Comparison of ENCODE assay signal across 15 cellular contexts in the genomic region with DNA sequence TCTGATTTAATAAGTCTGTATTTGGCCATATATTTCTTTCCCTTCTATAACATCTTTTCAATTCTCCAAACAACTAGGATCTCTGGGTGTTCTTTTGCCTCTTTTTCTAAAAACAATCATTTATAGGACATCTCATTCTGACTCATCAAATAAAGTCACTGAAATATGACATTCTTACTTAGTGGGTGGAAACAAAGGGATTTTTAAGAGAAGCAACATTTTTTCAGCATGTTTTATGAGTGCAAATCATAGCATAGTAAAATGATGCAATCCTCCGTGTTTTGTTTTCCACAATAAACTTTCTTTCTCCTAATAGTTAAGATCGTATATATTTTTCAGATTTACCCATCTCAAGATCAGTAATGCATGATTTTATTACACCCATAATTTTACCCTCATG.
DNase-seq lines count a peak whose midpoint lies in the region; ATAC-seq, FAIRE-seq and TF ChIP-seq lines count a peak whose summit lies in the region.
"Had no signal": no experiment of that assay in that cellular context is flagged by ENCODE, and none has a peak within 500 bp of the region (broad histone marks: within the 10 kb centered on the region; RNA-seq: fewer than 3 reads in every experiment).

No MANE protein-coding gene starts in this region.

- H3K9me2 ChIP-seq in OCI-LY7 (ENCODE audit: insufficient read depth, low read length) = no peaks in the 10 kb centered on the region

- H3K9me3 ChIP-seq in SK-N-MC (ENCODE audit: low read depth, low read length) (no peaks in the 10 kb centered on the region), OCI-LY7 (ENCODE audit: low read length) (no peaks in the 10 kb centered on the region)

- DNase-seq in HCEC 1CT (peak; percentile 80), SK-N-MC (ENCODE audit: low read depth, low spot score) (no peak), fibroblast of pulmonary artery (ENCODE audit: low read depth) (peak; percentile 65), urothelium cell line (ENCODE audit: low spot score) (peak; percentile 12), OCI-LY7 (ENCODE audit: low spot score) (no peak), cortex of kidney (lab: John Stamatoyannopoulos, UW) (no peak)
- DNase-seq: activated CD4-positive, alpha-beta T cell treated with anti-CD3 and anti-CD28 coated beads for 36 hours; activated T-cell treated with anti-CD3 and anti-CD28 coated beads, Interleukin-2, amount 50 U/mL, for 4 hours; anterior cingulate cortex; T-helper 2 cell had no signal

- no peak overlapping the region for H2AFZ ChIP-seq in OCI-LY7 (ENCODE audit: low read length)
- H2AFZ ChIP-seq: neural progenitor cell had no signal

- H3K4me3 ChIP-seq in SK-N-MC (peak overlapping the region; percentile 32), fibroblast of pulmonary artery (replicated peaks; ENCODE audit: low read depth, low read length) (no peak overlapping the region), OCI-LY7 (ENCODE audit: low read depth, low read length, poor library complexity, severe bottlenecking) (no peak overlapping the region)
- H3K4me3 ChIP-seq: neural progenitor cell, skin epidermis had no signal

- no peaks in the 10 kb centered on the region for H4K20me1 ChIP-seq in OCI-LY7 (ENCODE audit: insufficient read depth, low read length)

- intact Hi-C loops in OCI-LY7 (cut with micrococcal nuclease; ENCODE audit: unreplicated experiment) = no loop called here

- H3K79me2 ChIP-seq in OCI-LY7 (ENCODE audit: insufficient read depth, low read depth, low read length) = no peaks in the 10 kb centered on the region

- no peaks in the 10 kb centered on the region for H3K4me1 ChIP-seq in OCI-LY7 (ENCODE audit: insufficient read depth, low read length, poor library complexity, severe bottlenecking)
- H3K4me1 ChIP-seq: neural progenitor cell had no signal

- no TSS peak for BruUV-seq in OCI-LY7 (replicated peaks; lab: Mats Ljungman, UMichigan)

- TF ChIP-seq CTCF in fibroblast of pulmonary artery (IDR thresholded peaks at IDR 0.05; ENCODE audit: low read length, missing control alignments) = no peak
- no peak for TF ChIP-seq CTCF in OCI-LY7 (conservative IDR thresholded peaks at IDR 0.05; ENCODE audit: low read length)

- no peak for ATAC-seq in HG02884 (IDR thresholded peaks at IDR 0.05; ENCODE audit: unreplicated experiment)
- ATAC-seq: activated CD4-positive, alpha-beta T cell treated with anti-CD3 and anti-CD28 coated beads for 36 hours; activated T-cell treated with anti-CD3 and anti-CD28 coated beads, Interleukin-2, amount 50 U/mL, for 4 hours; Panc1 had no signal

- no peak for FAIRE-seq in urothelium cell line (lab: Jason Lieb, UNC)
- FAIRE-seq: D721Med had no signal

- peak overlapping the region; percentile 59 for H3K27ac ChIP-seq in SK-N-MC
- H3K27ac ChIP-seq in OCI-LY7 (ENCODE audit: low read depth, low read length, poor library complexity, severe bottlenecking) = no peak overlapping the region
- H3K27ac ChIP-seq: neural progenitor cell, skin epidermis had no signal

- peak overlapping the region; percentile 8 for H3K9ac ChIP-seq in SK-N-MC (ENCODE audit: insufficient read length)
- H3K9ac ChIP-seq: neural progenitor cell had no signal

- CTCF ChIA-PET in OCI-LY7 (lab: Charles Lee; ENCODE audit: unreplicated experiment) = no interaction called here

- POLR2A ChIA-PET in OCI-LY7 (lab: Charles Lee) = no interaction called here

- no peak overlapping the region for H3K4me2 ChIP-seq in OCI-LY7 (ENCODE audit: low read length)
- H3K4me2 ChIP-seq: neural progenitor cell had no signal

- H3K36me3 ChIP-seq in SK-N-MC (ENCODE audit: insufficient read depth, low read length) = no peaks in the 10 kb centered on the region
- no peaks in the 10 kb centered on the region for H3K36me3 ChIP-seq in OCI-LY7 (ENCODE audit: insufficient read depth, low read length)
- H3K36me3 ChIP-seq: neural progenitor cell had no signal

Comparison
In these comparisons a context has a peak if more than half of its experiments do, and no peak if none do; other contexts are left out.
1. DNase-seq: peak in HCEC 1CT (single experiment), fibroblast of pulmonary artery (single experiment) and urothelium cell line (single experiment); none in SK-N-MC (single experiment), OCI-LY7 (single experiment) and cortex of kidney (single experiment).